Comparison of ENCODE assay signal across 1 cellular context in genomic region chr6:15131234-15132195, GRCh38.
TF ChIP-seq lines count a peak whose summit lies in the region.

No MANE protein-coding gene starts in this region.

TF ChIP-seq in HEK293, 187 proteins besides CTCF, POLR2A, EP300 and RAD21 (continued from another document):
- no peak for TF ChIP-seq ELK4 (IDR thresholded peaks at IDR 0.05; ENCODE audit: borderline replicate concordance, low read depth, low read length)
- no peak for TF ChIP-seq TRIM28 (IDR thresholded peaks at IDR 0.05; ENCODE audit: borderline replicate concordance, low read length)
- no peak for TF ChIP-seq HOXC10 (CRISPR knock-in tag; IDR thresholded peaks at IDR 0.05)
- no peak for TF ChIP-seq ZNF670 (tag by site-specific recombination; IDR thresholded peaks at IDR 0.05; ENCODE audit: low read depth)
- no peak for TF ChIP-seq FEZF1 (tag by site-specific recombination; IDR thresholded peaks at IDR 0.05)
- TF ChIP-seq ZNF121 (tag by site-specific recombination; IDR thresholded peaks at IDR 0.05), result 0 out of 2 replicates have a peak, but pooled peaks have one; percentile 1
- peak; percentile 44; the same call in 1 of the 2 replicates for TF ChIP-seq ZFHX2 (tag by site-specific recombination; conservative IDR thresholded peaks at IDR 0.05)
- TF ChIP-seq ZNF677 (tag by site-specific recombination; IDR thresholded peaks at IDR 0.05), result no peak
